Comparison of ENCODE assay signal across 13 cellular contexts in the genomic region with DNA sequence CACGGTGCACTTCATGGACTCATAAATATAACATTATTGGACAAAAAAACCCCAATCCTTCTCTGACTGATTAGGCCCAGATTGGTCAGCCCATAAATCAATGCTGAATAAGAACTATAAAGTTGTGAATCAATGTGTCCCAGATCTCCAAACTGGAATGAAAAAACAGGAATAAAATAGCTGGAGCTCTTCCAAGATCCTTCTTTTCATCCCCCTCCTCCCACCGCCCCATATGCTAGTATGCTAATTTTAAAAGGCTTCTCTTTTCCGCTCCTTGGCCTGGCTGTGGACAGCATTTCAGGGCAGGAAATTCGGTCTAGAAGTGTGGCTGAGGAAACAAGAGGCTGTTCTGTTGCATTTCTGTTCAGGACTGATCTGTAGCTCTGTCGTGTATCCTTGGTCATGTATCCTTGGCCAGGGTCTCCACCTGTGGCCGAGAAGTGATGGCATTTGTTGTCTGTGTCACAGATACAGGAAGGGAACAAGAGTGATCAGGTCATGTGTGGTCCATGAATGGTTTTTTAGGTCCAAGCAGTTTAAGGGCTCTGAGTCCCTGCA.
DNase-seq lines count a peak whose midpoint lies in the region; ATAC-seq and TF ChIP-seq lines count a peak whose summit lies in the region.
"Had no signal": no experiment of that assay in that cellular context is flagged by ENCODE, and none has a peak within 500 bp of the region (broad histone marks: within the 10 kb centered on the region; RNA-seq: fewer than 3 reads in every experiment).

No MANE protein-coding gene starts in this region.

- CTCF ChIA-PET in activated CD4-positive, alpha-beta memory T cell treated with anti-CD3 and anti-CD28 coated beads, Interleukin-2, amount 10 ng/mL, durations not matched to agents 7 days and 5 days (lab: Charles Lee), result interaction anchor here (0.8 to 2.0 kb wide), 5 partner anchors 25 to 92 kb away, joined by 3 to 6 read pairs (median 3); no protein-coding TSS in a partner anchor

- DNase-seq in activated naive CD4-positive, alpha-beta T cell (lab: John Stamatoyannopoulos, UW), result no peak
- no peak for DNase-seq in activated CD4-positive, alpha-beta memory T cell treated with anti-CD3 and anti-CD28 coated beads, Interleukin-2, amount 10 ng/mL, durations not matched to agents 7 days and 5 days
- DNase-seq in memory B cell (ENCODE audit: low spot score in 2 of 2), result no peak
- DNase-seq in right atrium auricular region (ENCODE audit: low spot score), result no peak
- DNase-seq in progenitor cell of endocrine pancreas (ENCODE audit: low spot score, unreplicated experiment), result no peak
- no peak for DNase-seq in uterus
- DNase-seq: cerebellar nuclear complex, NCI-H187, posterior cingulate gyrus, T1000 had no signal

- H3K4me1 Mint-ChIP-seq in activated naive CD4-positive, alpha-beta T cell treated with anti-CD3 and anti-CD28 coated beads, Interleukin-2, amount 50 U/mL, for 24 hours, result peaks cover 38% of the 10 kb centered on the region
- peaks cover 53% of the 10 kb centered on the region for H3K4me1 Mint-ChIP-seq in activated CD4-positive, alpha-beta memory T cell treated with anti-CD3 and anti-CD28 coated beads, Interleukin-2, amount 10 ng/mL, durations not matched to agents 7 days and 5 days
- H3K4me1 Mint-ChIP-seq in memory B cell, result peaks cover 27% of the 10 kb centered on the region
- peaks cover 4% of the 10 kb centered on the region for H3K4me1 Mint-ChIP-seq in progenitor cell of endocrine pancreas (ENCODE audit: low read depth)

- TF ChIP-seq POLR2A in uterus (IDR thresholded peaks at IDR 0.05), result no peak

- H3K36me3 Mint-ChIP-seq in activated naive CD4-positive, alpha-beta T cell treated with anti-CD3 and anti-CD28 coated beads, Interleukin-2, amount 50 U/mL, for 24 hours, result no peaks in the 10 kb centered on the region
- peaks cover 31% of the 10 kb centered on the region for H3K36me3 Mint-ChIP-seq in activated CD4-positive, alpha-beta memory T cell treated with anti-CD3 and anti-CD28 coated beads, Interleukin-2, amount 10 ng/mL, durations not matched to agents 7 days and 5 days (ENCODE audit: low read depth)
- no peaks in the 10 kb centered on the region for H3K36me3 Mint-ChIP-seq in memory B cell
- peaks cover 2% of the 10 kb centered on the region for H3K36me3 Mint-ChIP-seq in progenitor cell of endocrine pancreas (ENCODE audit: insufficient read depth)

- peak overlapping the region; percentile 76 for H3K4me3 Mint-ChIP-seq in activated naive CD4-positive, alpha-beta T cell treated with anti-CD3 and anti-CD28 coated beads, Interleukin-2, amount 50 U/mL, for 24 hours
- H3K4me3 Mint-ChIP-seq in activated CD4-positive, alpha-beta memory T cell treated with anti-CD3 and anti-CD28 coated beads, Interleukin-2, amount 10 ng/mL, durations not matched to agents 7 days and 5 days, result no peak overlapping the region
- H3K4me3 Mint-ChIP-seq in memory B cell (no peak overlapping the region), progenitor cell of endocrine pancreas (ENCODE audit: low read depth) (no peak overlapping the region)

- H3K27ac ChIP-seq in right atrium auricular region, result no peak overlapping the region
- H3K27ac ChIP-seq in uterus, result no peak overlapping the region
- H3K27ac ChIP-seq: testis had no signal

- peaks cover 6% of the 10 kb centered on the region for H3K9me3 Mint-ChIP-seq in activated naive CD4-positive, alpha-beta T cell treated with anti-CD3 and anti-CD28 coated beads, Interleukin-2, amount 50 U/mL, for 24 hours
- peaks cover 16% of the 10 kb centered on the region for H3K9me3 Mint-ChIP-seq in activated CD4-positive, alpha-beta memory T cell treated with anti-CD3 and anti-CD28 coated beads, Interleukin-2, amount 10 ng/mL, durations not matched to agents 7 days and 5 days
- H3K9me3 Mint-ChIP-seq in memory B cell, result peaks cover 6% of the 10 kb centered on the region
- peaks cover 7% of the 10 kb centered on the region for H3K9me3 Mint-ChIP-seq in progenitor cell of endocrine pancreas (ENCODE audit: low read depth)

- H3K9me3 ChIP-seq in right atrium auricular region (peaks cover 0 to 24% of the 10 kb centered on the region in 2 donors), uterus (no peaks in the 10 kb centered on the region)
- H3K9me3 ChIP-seq: testis had no signal

- POLR2A ChIA-PET in activated CD4-positive, alpha-beta memory T cell treated with anti-CD3 and anti-CD28 coated beads, Interleukin-2, amount 10 ng/mL, durations not matched to agents 7 days and 5 days (lab: Charles Lee), result interaction anchor here (1.3 to 4.1 kb wide), 2 partner anchors 12 to 94 kb away, joined by 3 to 27 read pairs; no protein-coding TSS in a partner anchor

- TF ChIP-seq CTCF in right atrium auricular region (IDR thresholded peaks at IDR 0.05), result no peak
- no peak for TF ChIP-seq CTCF in progenitor cell of endocrine pancreas (IDR thresholded peaks at IDR 0.05; ENCODE audit: unreplicated experiment)
- TF ChIP-seq CTCF in uterus (IDR thresholded peaks at IDR 0.05), result no peak

- ATAC-seq in memory B cell (ENCODE audit: low read depth), result no peak
- no peak for ATAC-seq in HG03469 (IDR thresholded peaks at IDR 0.05; ENCODE audit: unreplicated experiment)

- H3K36me3 ChIP-seq in right atrium auricular region (no peaks in the 10 kb centered on the region), uterus (no peaks in the 10 kb centered on the region)

- H3K4me3 ChIP-seq in right atrium auricular region (no peak overlapping the region), uterus (no peak overlapping the region)
- H3K4me3 ChIP-seq: testis had no signal

- no peak overlapping the region for H3K27ac Mint-ChIP-seq in activated naive CD4-positive, alpha-beta T cell treated with anti-CD3 and anti-CD28 coated beads, Interleukin-2, amount 50 U/mL, for 24 hours
- peak overlapping the region; percentile 70 for H3K27ac Mint-ChIP-seq in activated CD4-positive, alpha-beta memory T cell treated with anti-CD3 and anti-CD28 coated beads, Interleukin-2, amount 10 ng/mL, durations not matched to agents 7 days and 5 days
- peak overlapping the region; percentile 45 for H3K27ac Mint-ChIP-seq in memory B cell
- no peak overlapping the region for H3K27ac Mint-ChIP-seq in progenitor cell of endocrine pancreas

- H3K4me1 ChIP-seq in right atrium auricular region, result peaks cover 0 to 11% of the 10 kb centered on the region in 2 donors
- H3K4me1 ChIP-seq in uterus, result peaks cover 0 to 7% of the 10 kb centered on the region in 2 donors
- H3K4me1 ChIP-seq: testis had no signal

- H3K27me3 Mint-ChIP-seq in activated naive CD4-positive, alpha-beta T cell treated with anti-CD3 and anti-CD28 coated beads, Interleukin-2, amount 50 U/mL, for 24 hours, result no peaks in the 10 kb centered on the region
- peaks cover 1% of the 10 kb centered on the region for H3K27me3 Mint-ChIP-seq in activated CD4-positive, alpha-beta memory T cell treated with anti-CD3 and anti-CD28 coated beads, Interleukin-2, amount 10 ng/mL, durations not matched to agents 7 days and 5 days
- H3K27me3 Mint-ChIP-seq in memory B cell, result peaks cover 2% of the 10 kb centered on the region
- H3K27me3 Mint-ChIP-seq in progenitor cell of endocrine pancreas, result no peaks in the 10 kb centered on the region

- H3K27me3 ChIP-seq in right atrium auricular region (no peaks in the 10 kb centered on the region), uterus (no peaks in the 10 kb centered on the region)
- H3K27me3 ChIP-seq: testis had no signal

- intact Hi-C loops in uterus (cut with DNase I; ENCODE audit: low total_unique reads), result no loop called here

Comparison
In these comparisons a context has a peak if more than half of its experiments do, and no peak if none do; other contexts are left out.
1. H3K27ac Mint-ChIP-seq: peak in activated CD4-positive, alpha-beta memory T cell treated with anti-CD3 and anti-CD28 coated beads, Interleukin-2, amount 10 ng/mL, durations not matched to agents 7 days and 5 days (single experiment) and memory B cell (single experiment); none in activated naive CD4-positive, alpha-beta T cell treated with anti-CD3 and anti-CD28 coated beads, Interleukin-2, amount 50 U/mL, for 24 hours (single experiment) and progenitor cell of endocrine pancreas (single experiment).